15 cellular contexts compared by ENCODE assay signal in genomic region chr2:96139181-96139758, GRCh38. TPM values are rescaled to one million over a fixed set of nuclear protein-coding genes. Genes with fewer than 3 reads are reported as not detected.
A peak's percentile ranks its signal among the peaks of the same experiment; 100 is the strongest.
DNase-seq lines count a peak whose midpoint lies in the region; ATAC-seq and TF ChIP-seq lines count a peak whose summit lies in the region.
"Had no signal": no experiment of that assay in that cellular context is flagged by ENCODE, and none has a peak within 500 bp of the region (broad histone marks: within the 10 kb centered on the region; RNA-seq: fewer than 3 reads in every experiment).

No MANE protein-coding gene starts in this region.

- 0 out of 2 replicates have a peak overlapping the region, but pooled peaks have one; percentile 51 for H2AFZ ChIP-seq in PC-9

- H2AK5ac ChIP-seq in mesendoderm (ENCODE audit: low read length): no peak overlapping the region

- no peak overlapping the region for H3K4ac ChIP-seq in mesendoderm (ENCODE audit: low read depth, low read length)

- peaks cover 19% of the 10 kb centered on the region; the same call in 1 of the 2 replicates for H3F3A ChIP-seq in PC-9 (ENCODE audit: insufficient read depth, low read depth)

- H3K36me3 Mint-ChIP-seq in CD4-positive, alpha-beta T cell (ENCODE audit: low read depth): peaks cover 37% of the 10 kb centered on the region

- H3K4me2 ChIP-seq in PC-9 (peak overlapping the region; percentile 71), mesendoderm (ENCODE audit: low read length) (no peak overlapping the region)

- peak overlapping the region; percentile 71 for H3K27ac Mint-ChIP-seq in CD4-positive, alpha-beta T cell

- H3K23ac ChIP-seq in mesendoderm (ENCODE audit: low read length): no peak overlapping the region

- no peak overlapping the region for H2BK5ac ChIP-seq in mesendoderm (ENCODE audit: low read length)

- POLR2A ChIA-PET in CD4-positive, alpha-beta T cell (lab: Charles Lee): interaction anchor here (0.7 to 13.8 kb wide), 9 partner anchors 9 to 268 kb away, joined by 3 to 199 read pairs (median 3); partner anchors contain the start of gene STARD7
- POLR2A ChIA-PET in PC-9 (lab: Charles Lee; ENCODE audit: unreplicated experiment): interaction anchor here (0.6 kb wide), 1 partner anchor 127 kb away, joined by 3 read pairs; no protein-coding TSS in a partner anchor

- H3K4me3 ChIP-seq in PC-9: peak overlapping the region; percentile 22; the same call in 1 of the 2 replicates
- no peak overlapping the region for H3K4me3 ChIP-seq in mesendoderm (ENCODE audit: low read length)
- H3K4me3 ChIP-seq: gastrocnemius medialis, MG63, mucosa of descending colon, right lobe of liver had no signal

- intact Hi-C loops in CD4-positive, alpha-beta T cell (cut with DNase I, micrococcal nuclease): no loop called here
- intact Hi-C loops in PC-9 (cut with micrococcal nuclease; ENCODE audit: unreplicated experiment): loop anchor here (2.0 kb wide), 2 partner anchors 122 to 370 kb away; no protein-coding TSS in a partner anchor

- no peaks in the 10 kb centered on the region for H3K27me3 ChIP-seq in CD4-positive, alpha-beta T cell (ENCODE audit: control insufficient read depth, insufficient read depth, low read length)
- H3K27me3 ChIP-seq in PC-9 (ENCODE audit: insufficient read depth, low read depth): no peaks in the 10 kb centered on the region
- no peaks in the 10 kb centered on the region for H3K27me3 ChIP-seq in mesendoderm (ENCODE audit: insufficient read depth, low read length, poor library complexity)
- H3K27me3 ChIP-seq: gastrocnemius medialis, MG63, right lobe of liver had no signal

- H3K18ac ChIP-seq in mesendoderm (ENCODE audit: low read length): no peak overlapping the region

- H3K79me2 ChIP-seq in PC-9 (ENCODE audit: low read depth): peaks cover 7% of the 10 kb centered on the region; the same call in 1 of the 2 replicates
- H3K79me2 ChIP-seq in mesendoderm (ENCODE audit: control insufficient read depth, insufficient read depth, low read length): no peaks in the 10 kb centered on the region

- no peak for TF ChIP-seq CTCF in 22Rv1 (IDR thresholded peaks at IDR 0.05)
- TF ChIP-seq CTCF in CD4-positive, alpha-beta T cell (IDR thresholded peaks at IDR 0.05): no peak
- TF ChIP-seq CTCF in PC-9 (conservative IDR thresholded peaks at IDR 0.05): no peak

- H3K9me3 Mint-ChIP-seq in CD4-positive, alpha-beta T cell: no peaks in the 10 kb centered on the region

- H3K27ac ChIP-seq in 22Rv1 (peak overlapping the region; percentile 42; the same call in 1 of the 2 replicates), PC-9 (no peak overlapping the region), mesendoderm (ENCODE audit: low read depth, low read length) (no peak overlapping the region)
- H3K27ac ChIP-seq in CD4-positive, alpha-beta T cell (ENCODE audit: low read depth, low read length): no peak overlapping the region
- H3K27ac ChIP-seq: gastrocnemius medialis, right lobe of liver had no signal

- no peaks in the 10 kb centered on the region for H3K9me2 ChIP-seq in PC-9 (ENCODE audit: insufficient read depth)

- H3K9me3 ChIP-seq in CD4-positive, alpha-beta T cell (ENCODE audit: control insufficient read depth, low read length): no peaks in the 10 kb centered on the region
- no peaks in the 10 kb centered on the region for H3K9me3 ChIP-seq in PC-9 (ENCODE audit: insufficient read depth, low read depth)
- H3K9me3 ChIP-seq: gastrocnemius medialis, MG63, mucosa of descending colon, right lobe of liver had no signal

- H3K4me3 Mint-ChIP-seq in CD4-positive, alpha-beta T cell: no peak overlapping the region

- no peaks in the 10 kb centered on the region for H3K79me1 ChIP-seq in mesendoderm (ENCODE audit: low read length)

- H3K4me1 ChIP-seq in PC-9 (replicated peaks; ENCODE audit: insufficient read depth): peaks cover 14% of the 10 kb centered on the region
- no peaks in the 10 kb centered on the region for H3K4me1 ChIP-seq in mesendoderm (ENCODE audit: control insufficient read depth, low read depth, low read length)
- H3K4me1 ChIP-seq: right lobe of liver had no signal

- ATAC-seq in CD4-positive, alpha-beta T cell (ENCODE audit: poor library complexity): no peak
- no peak for ATAC-seq in HG02588 (IDR thresholded peaks at IDR 0.05; ENCODE audit: unreplicated experiment)
- ATAC-seq in HG03280 (IDR thresholded peaks at IDR 0.05; ENCODE audit: unreplicated experiment): no peak
- ATAC-seq in GM21529 (IDR thresholded peaks at IDR 0.05; ENCODE audit: unreplicated experiment): no peak

- BruUV-seq in PC-9 (replicated peaks; lab: Mats Ljungman, UMichigan): no TSS peak

- DNase-seq in CD4-positive, alpha-beta T cell: peak in 1 of 10 experiments; percentile 5
- DNase-seq in PC-9 (no peak), mesendoderm (peak; percentile 57)
- DNase-seq: gastrocnemius medialis, MG63, occipital lobe, right lobe of liver had no signal

- no peak overlapping the region for H4K5ac ChIP-seq in mesendoderm (ENCODE audit: low read length)

- H3K27me3 Mint-ChIP-seq in CD4-positive, alpha-beta T cell: no peaks in the 10 kb centered on the region

- WGBS in mesendoderm (ENCODE audit: extremely low coverage, insufficient coverage, low lambda C conversion rate): no CpG with 5 or more reads among the region's 7 CpGs

- H3K4me1 Mint-ChIP-seq in CD4-positive, alpha-beta T cell (ENCODE audit: low read depth): peaks cover 41% of the 10 kb centered on the region

- no peak overlapping the region for H2BK15ac ChIP-seq in mesendoderm (replicated peaks; ENCODE audit: low read depth)

- no peak overlapping the region for H4K8ac ChIP-seq in mesendoderm (ENCODE audit: low read depth, low read length)

- no peaks in the 10 kb centered on the region for H4K20me1 ChIP-seq in PC-9 (ENCODE audit: insufficient read depth)

- no peak overlapping the region for H3K56ac ChIP-seq in mesendoderm (ENCODE audit: low read length)

- no peak overlapping the region for H2BK120ac ChIP-seq in mesendoderm (ENCODE audit: low read depth, low read length)

- CTCF ChIA-PET in CD4-positive, alpha-beta T cell (lab: Charles Lee): interaction anchor here (0.6 to 15.2 kb wide), 12 partner anchors 8 to 147 kb away, joined by 3 to 229 read pairs (median 3); partner anchors contain the start of genes ADRA2B and STARD7
- CTCF ChIA-PET in PC-9 (lab: Charles Lee): interaction anchor here (1.3 to 2.3 kb wide), 2 partner anchors 22 to 35 kb away, joined by 4 to 28 read pairs; partner anchors contain the start of gene ADRA2B

- no peak overlapping the region for H3K9ac ChIP-seq in mesendoderm (ENCODE audit: low read length)

- H3K36me3 ChIP-seq in PC-9 (ENCODE audit: low read depth) (no peaks in the 10 kb centered on the region; the same call in 1 of the 2 replicates), mesendoderm (ENCODE audit: control insufficient read depth, insufficient read depth, low read length) (no peaks in the 10 kb centered on the region)
- H3K36me3 ChIP-seq: gastrocnemius medialis, right lobe of liver had no signal

RNA-seq across cellular contexts. Expression of gene ASTL, which starts 1.0 kb away (rescaled TPM):
- 1 to 10 TPM; 5.0 to 6.5 TPM for total RNA-seq in CD4-positive, alpha-beta T cell
- not detected in 2 replicates for total RNA-seq in PC-9 (2021)
- 0.07 TPM for polyA plus RNA-seq in mesendoderm (2013, experiment 1 of 2)
- not detected for polyA plus RNA-seq in mesendoderm (2013, experiment 2 of 2)
- total RNA-seq: bronchial epithelial cell, dermis microvascular lymphatic vessel endothelial cell, gastrocnemius medialis, left lobe of liver, mucosa of descending colon, occipital lobe, right lobe of liver had no signal

RNA-seq across cellular contexts. Expression of gene DUSP2, which starts 6.0 kb away (rescaled TPM):
- 100 to 1,000 TPM; 728 to 730 TPM for total RNA-seq in CD4-positive, alpha-beta T cell
- total RNA-seq in PC-9 (2021): 4.0 and 5.2 TPM in 2 replicates
- polyA plus RNA-seq in mesendoderm (2013, experiment 1 of 2): 6.8 TPM
- 6.7 TPM for polyA plus RNA-seq in mesendoderm (2013, experiment 2 of 2)

RNA-seq across cellular contexts. Expression of gene ADRA2B, which starts 22.9 kb away (rescaled TPM):
- total RNA-seq in CD4-positive, alpha-beta T cell: under 1 TPM; 0.52 to 0.84 TPM
- total RNA-seq in PC-9 (2021): 0.26 and 0.55 TPM in 2 replicates
- polyA plus RNA-seq in mesendoderm (2013, experiment 1 of 2): 0.51 TPM
- 0.59 TPM for polyA plus RNA-seq in mesendoderm (2013, experiment 2 of 2)
- total RNA-seq: bronchial epithelial cell, occipital lobe had no signal

Comparison
In these comparisons a context has a peak if more than half of its experiments do, and no peak if none do; other contexts are left out.
1. RNA of gene DUSP2, which starts 6.0 kb away (total RNA-seq): 728 to 730 TPM in CD4-positive, alpha-beta T cell; 4.0 to 5.2 TPM in PC-9; every median in the first group is over 100 times any median in the second.